22 cellular contexts compared by ENCODE assay signal in genomic region chr1:107434379-107434728, GRCh38.
A peak's percentile ranks its signal among the peaks of the same experiment; 100 is the strongest.
DNase-seq lines count a peak whose midpoint lies in the region; ATAC-seq and TF ChIP-seq lines count a peak whose summit lies in the region.
"Had no signal": no experiment of that assay in that cellular context is flagged by ENCODE, and none has a peak within 500 bp of the region (broad histone marks: within the 10 kb centered on the region; RNA-seq: fewer than 3 reads in every experiment).

No MANE protein-coding gene starts in this region.

- peak; percentile 42 for ATAC-seq in HG03139 (IDR thresholded peaks at IDR 0.05; ENCODE audit: unreplicated experiment)
- ATAC-seq in GM19395 (IDR thresholded peaks at IDR 0.05; ENCODE audit: unreplicated experiment) = no peak
- ATAC-seq in upper lobe of left lung (ENCODE audit: low FRiP score in 2 of 2) = no peak
- ATAC-seq: gastroesophageal sphincter, HCT116, left ventricle myocardium superior, natural killer cell had no signal

- no peaks in the 10 kb centered on the region for H3K27me3 ChIP-seq in upper lobe of left lung
- H3K27me3 ChIP-seq: BLaER1, gastroesophageal sphincter, MG63 had no signal

- TF ChIP-seq CTCF in upper lobe of left lung (IDR thresholded peaks at IDR 0.05) = no peak

- no peaks in the 10 kb centered on the region for H3K4me1 ChIP-seq in upper lobe of left lung
- H3K4me1 ChIP-seq: Caco-2 had no signal

- in situ Hi-C loops in ACHN (cut with HindIII; ENCODE audit: low pct_ligation_motif_present, low pct_unique_long_range_greater_than_20kb, low sequenced_read_pairs) = no loop called here

- DNase-seq in NOMO-1 treated with DMSO at 0.1 percent for 48 hours (lab: John Stamatoyannopoulos, UW; ENCODE audit: unreplicated experiment) (peak; percentile 45), NOMO-1 treated with dmso at 0.1 percent for 144 hours (lab: John Stamatoyannopoulos, UW; ENCODE audit: unreplicated experiment) (no peak), SK-N-DZ (ENCODE audit: low spot score) (peak; percentile 23), HT-29 (ENCODE audit: low spot score) (no peak), upper lobe of left lung (no peak), ACHN (no peak)
- DNase-seq: activated CD4-positive, alpha-beta T cell treated with anti-CD3 and anti-CD28 coated beads, Interleukin-2, amount 50 U/mL, for 1 hour; activated naive CD4-positive, alpha-beta T cell treated with anti-CD3 and anti-CD28 coated beads for 36 hours; Caco-2; DND-41; left ventricle myocardium superior; MG63; natural killer cell; NCI-H1436 treated with DMSO at 0.1 percent for 48 hours; NCI-H2171 treated with DMSO at 0.1 percent for 48 hours; T1000 had no signal

- no peak for TF ChIP-seq POLR2A in upper lobe of left lung (IDR thresholded peaks at IDR 0.05)

- no peak overlapping the region for H3K4me3 ChIP-seq in upper lobe of left lung
- H3K4me3 ChIP-seq: BLaER1, gastroesophageal sphincter, MG63, skin epidermis had no signal

- no peaks in the 10 kb centered on the region for H3K36me3 ChIP-seq in upper lobe of left lung
- H3K36me3 ChIP-seq: BLaER1, gastroesophageal sphincter, MG63 had no signal

- no peak overlapping the region for H3K27ac ChIP-seq in upper lobe of left lung
- H3K27ac ChIP-seq: BLaER1, gastroesophageal sphincter, skin epidermis had no signal

- H3K9me3 ChIP-seq in upper lobe of left lung = no peaks in the 10 kb centered on the region
- H3K9me3 ChIP-seq: BLaER1, Caco-2, gastroesophageal sphincter, MG63 had no signal

- no peak for TF ChIP-seq EP300 in upper lobe of left lung (IDR thresholded peaks at IDR 0.05)

Comparison
In these comparisons a context has a peak if more than half of its experiments do, and no peak if none do; other contexts are left out.
1. DNase-seq: peak in NOMO-1 treated with DMSO at 0.1 percent for 48 hours (single experiment) and SK-N-DZ (single experiment); none in NOMO-1 treated with dmso at 0.1 percent for 144 hours (single experiment), HT-29 (single experiment), upper lobe of left lung (0 of 2) and ACHN (single experiment).